ENCODE assay signal across 8 cellular contexts in genomic region chr9:127224178-127224882, GRCh38. TPM values are rescaled to one million over a fixed set of nuclear protein-coding genes. Genes with fewer than 3 reads are reported as not detected.
DNase-seq lines count a peak whose midpoint lies in the region; ATAC-seq, FAIRE-seq and TF ChIP-seq lines count a peak whose summit lies in the region.

No MANE protein-coding gene starts in this region.

- WGBS in pancreas, 2 donors = 0 to 2% methylated on average over 41 to 56 of the region's 56 CpGs
- 3% methylated on average over 56 of the region's 56 CpGs for WGBS in thymus

- H3K36me3 ChIP-seq in pancreas = no peaks in the 10 kb centered on the region
- peaks cover 3% of the 10 kb centered on the region for H3K36me3 ChIP-seq in thymus (ENCODE audit: control insufficient read depth, insufficient read depth)

- in situ Hi-C loops in G401 (cut with HindIII; ENCODE audit: low sequenced_read_pairs) = no loop called here

- DNase-seq in G401 (ENCODE audit: low spot score) (peak; percentile 96), HCEC 1CT (peak; percentile 41), NAMALWA (ENCODE audit: low spot score) (peak; percentile 97), SKM-1 (lab: John Stamatoyannopoulos, UW; ENCODE audit: unreplicated experiment) (peak; percentile 52), Right ventricle myocardium superior (peak; percentile 94), pancreas (peak; percentile 85 to 96 (median 92))
- peak; percentile 71 for DNase-seq in activated naive CD8-positive, alpha-beta T cell treated with anti-CD3 and anti-CD28 coated beads, Interleukin-2, amount 50 U/mL, for 16 hours (ENCODE audit: low read depth, low spot score)

- H3K4me1 ChIP-seq in pancreas (peaks cover 0 to 5% (median 0%) of the 10 kb centered on the region in 3 donors), thymus (ENCODE audit: control insufficient read depth, insufficient read depth, low read length) (peaks cover 11% of the 10 kb centered on the region)

- no peak for TF ChIP-seq CTCF in pancreas (IDR thresholded peaks at IDR 0.05)

- H3K4me3 ChIP-seq in pancreas (peak overlapping the region; percentile 24 to 56 (median 38)), thymus (ENCODE audit: low read length) (peak overlapping the region; percentile 60)

- H3K27me3 ChIP-seq in pancreas (no peaks in the 10 kb centered on the region), thymus (ENCODE audit: control insufficient read depth, insufficient read depth) (peaks cover 34% of the 10 kb centered on the region)

- no peak for FAIRE-seq in pancreas (lab: Jason Lieb, UNC)

- ATAC-seq in Right ventricle myocardium superior (ENCODE audit: poor library complexity) (peak; percentile 87), pancreas (peak; percentile 72 to 87 (median 80))

- H3K9me3 ChIP-seq in pancreas (no peaks in the 10 kb centered on the region), thymus (ENCODE audit: control insufficient read depth) (peaks cover 3% of the 10 kb centered on the region)

- intact Hi-C loops in Right ventricle myocardium superior (cut with DNase I) (loop anchor here (10.0 kb wide), 1 partner anchor 170 kb away; the partner anchor contains the start of gene SLC2A8), pancreas (cut with DNase I) (no loop called here)

- H3K27ac ChIP-seq in pancreas = peak overlapping the region in 2 of 4 donors; percentile 44 to 55
- peak overlapping the region; percentile 26 for H3K27ac ChIP-seq in thymus (ENCODE audit: low read depth)

RNA-seq across cellular contexts. Expression of gene GARNL3, which starts 40.2 kb away (rescaled TPM):
- total RNA-seq in G401 (2014; rRNA removed; shearing (Covaris generic)) = 7.5 and 14.3 TPM in 2 replicates
- total RNA-seq in Right ventricle myocardium superior (12.6 TPM), pancreas (1 to 10 TPM; 2.3 to 4.8 (median 2.9) TPM)
- polyA plus RNA-seq in pancreas (1 to 10 TPM; 4.8 to 7.1 TPM), thymus (1.5 TPM)

Comparison
In these comparisons a context has a peak if more than half of its experiments do, and no peak if none do; other contexts are left out.
1. DNase-seq: peak in every context shown above with its lines; median percentile 97 in NAMALWA; 96 in G401; 94 in Right ventricle myocardium superior; 92 in pancreas; 71 in activated naive CD8-positive, alpha-beta T cell treated with anti-CD3 and anti-CD28 coated beads, Interleukin-2, amount 50 U/mL, for 16 hours; 52 in SKM-1; 41 in HCEC 1CT.